9 cellular contexts compared by ENCODE assay signal in genomic region chr4:128635141-128635911, GRCh38.
DNase-seq lines count a peak whose midpoint lies in the region; ATAC-seq and TF ChIP-seq lines count a peak whose summit lies in the region.
"Had no signal": no experiment of that assay in that cellular context is flagged by ENCODE, and none has a peak within 500 bp of the region (broad histone marks: within the 10 kb centered on the region; RNA-seq: fewer than 3 reads in every experiment).

No MANE protein-coding gene starts in this region.

- H3K36me3 ChIP-seq in HAP-1 (replicated peaks) (no peaks in the 10 kb centered on the region), heart left ventricle (no peaks in the 10 kb centered on the region), psoas muscle (ENCODE audit: insufficient read depth in 1 of 2, low read depth in 1 of 2) (no peaks in the 10 kb centered on the region)

- no peak for TF ChIP-seq CTCF in heart left ventricle (IDR thresholded peaks at IDR 0.05)
- TF ChIP-seq CTCF in psoas muscle (IDR thresholded peaks at IDR 0.05), result no peak

- no peak for TF ChIP-seq POLR2A in heart left ventricle (IDR thresholded peaks at IDR 0.05)

- no peaks in the 10 kb centered on the region for H3K9me3 ChIP-seq in HAP-1
- H3K9me3 ChIP-seq in heart left ventricle, result no peaks in the 10 kb centered on the region
- no peaks in the 10 kb centered on the region for H3K9me3 ChIP-seq in psoas muscle

- H3K27ac ChIP-seq in heart left ventricle (peak overlapping the region; percentile 67 to 85 (median 80)), psoas muscle (peak overlapping the region; percentile 54)

- H3K27me3 ChIP-seq in HAP-1 (ENCODE audit: low read depth), result no peaks in the 10 kb centered on the region
- no peaks in the 10 kb centered on the region for H3K27me3 ChIP-seq in heart left ventricle
- H3K27me3 ChIP-seq in psoas muscle (ENCODE audit: insufficient read depth in 3 of 3, low read length in 2 of 3), result no peaks in the 10 kb centered on the region

- H3K4me1 ChIP-seq in HAP-1 (peaks cover 19% of the 10 kb centered on the region), heart left ventricle (peaks cover 0 to 24% (median 11%) of the 10 kb centered on the region in 12 donors), psoas muscle (peaks cover 14% of the 10 kb centered on the region)

- ATAC-seq in heart left ventricle (peak; percentile 70 to 91 (median 91)), psoas muscle (peak; percentile 84 to 93 (median 88)), GM19035 (IDR thresholded peaks at IDR 0.05; ENCODE audit: unreplicated experiment) (no peak)

- WGBS in heart left ventricle, 4 donors, result 13 to 29% (median 25%) methylated on average over 19 of the region's 19 CpGs
- 60 to 73% (median 70%) methylated on average over 19 of the region's 19 CpGs for WGBS in psoas muscle, 3 donors

- in situ Hi-C loops in HAP-1 (cut with MboI; ENCODE audit: low sequenced_read_pairs), result no loop called here

- intact Hi-C loops in heart left ventricle (cut with DNase I), result loop anchor here in 3 of 10 donors (5.0 to 10.0 kb wide), 4 partner anchors 33 to 181 kb away; no protein-coding TSS in a partner anchor
- intact Hi-C loops in psoas muscle (cut with DNase I), result no loop called here

- DNase-seq in HAP-1 (ENCODE audit: low spot score in 2 of 2) (peak; percentile 86 to 89), SHP77 treated with DMSO at 0.1 percent for 48 hours (lab: John Stamatoyannopoulos, UW) (peak; percentile 83), heart left ventricle (peak; percentile 86 to 95 (median 89)), psoas muscle (peak; percentile 55 to 85), NCI-H128 (lab: John Stamatoyannopoulos, UW; ENCODE audit: unreplicated experiment) (no peak), D341Med (ENCODE audit: low spot score) (no peak), glomerular visceral epithelial cell (ENCODE audit: extremely low spot score) (no peak)
- DNase-seq: RPMI8226 had no signal

- H3K4me3 ChIP-seq in HAP-1 (peak overlapping the region; percentile 4; the same call in 1 of the 2 replicates), heart left ventricle (peak overlapping the region in 7 of 12 donors; percentile 3 to 29 (median 20)), psoas muscle (no peak overlapping the region)

Comparison
In these comparisons a context has a peak if more than half of its experiments do, and no peak if none do; other contexts are left out.
1. DNase-seq: peak in HAP-1 (2 of 2), SHP77 treated with DMSO at 0.1 percent for 48 hours (single experiment), heart left ventricle (5 of 5) and psoas muscle (2 of 2); none in NCI-H128 (single experiment), D341Med (single experiment) and glomerular visceral epithelial cell (single experiment).